ENCODE assay signal across 13 cellular contexts in genomic region chr14:95466506-95466905, GRCh38.
"Had no signal": no experiment of that assay in that cellular context is flagged by ENCODE, and none has a peak within 500 bp of the region (broad histone marks: within the 10 kb centered on the region; RNA-seq: fewer than 3 reads in every experiment).

No MANE protein-coding gene starts in this region.

- H3K36me3 ChIP-seq: sigmoid colon, thyroid gland had no signal

- H3K9me3 Mint-ChIP-seq: activated B cell treated with CpG ODN at 0.5 μM for 24 hours; activated CD4-positive, alpha-beta T cell treated with anti-CD3 and anti-CD28 coated beads, Interleukin-2, amount 10 ng/mL, durations not matched to agents 24 days and 14 days; activated naive CD4-positive, alpha-beta T cell treated with anti-CD3 and anti-CD28 coated beads, Interleukin-2, amount 10 ng/mL, durations not matched to agents 7 days and 5 days; activated T-helper 2 cell treated with anti-CD3 and anti-CD28 coated beads, Interferon-gamma antibody, Interleukin-2, Interleukin-4, amounts not matched to agents 10 μg/mL and 5 μg/mL and 100 μg/mL, durations not matched to agents 14 hours and 24 hours and 36 hours had no signal

- ATAC-seq: psoas muscle had no signal

- H3K9me3 ChIP-seq: lower lobe of right lung, psoas muscle, sigmoid colon, spleen, thyroid gland had no signal

- DNase-seq: activated B cell treated with CpG ODN at 0.5 μM for 24 hours; activated CD4-positive, alpha-beta T cell treated with anti-CD3 and anti-CD28 coated beads, Interleukin-2, amount 10 ng/mL, durations not matched to agents 24 days and 14 days; activated CD8-positive, alpha-beta memory T cell treated with anti-CD3 and anti-CD28 coated beads for 24 hours; activated naive CD4-positive, alpha-beta T cell treated with anti-CD3 and anti-CD28 coated beads, Interleukin-2, amount 10 ng/mL, durations not matched to agents 7 days and 5 days; cortex of kidney; foreskin melanocyte; sigmoid colon; spleen; thyroid gland had no signal

- H3K4me3 ChIP-seq: lower lobe of right lung, psoas muscle, sigmoid colon, spleen, thyroid gland had no signal

- H3K27me3 ChIP-seq: sigmoid colon, spleen, thyroid gland had no signal

- H3K4me3 Mint-ChIP-seq: activated B cell treated with CpG ODN at 0.5 μM for 24 hours; activated CD4-positive, alpha-beta T cell treated with anti-CD3 and anti-CD28 coated beads, Interleukin-2, amount 10 ng/mL, durations not matched to agents 24 days and 14 days; activated naive CD4-positive, alpha-beta T cell treated with anti-CD3 and anti-CD28 coated beads, Interleukin-2, amount 10 ng/mL, durations not matched to agents 7 days and 5 days had no signal

- H3K27ac Mint-ChIP-seq: activated T-helper 2 cell treated with anti-CD3 and anti-CD28 coated beads, Interferon-gamma antibody, Interleukin-2, Interleukin-4, amounts not matched to agents 10 μg/mL and 5 μg/mL and 100 μg/mL, durations not matched to agents 14 hours and 24 hours and 36 hours had no signal

- H3K27ac ChIP-seq: epithelial cell of prostate, lower lobe of right lung, psoas muscle, sigmoid colon, thyroid gland had no signal

- H3K27me3 Mint-ChIP-seq: activated B cell treated with CpG ODN at 0.5 μM for 24 hours; activated CD4-positive, alpha-beta T cell treated with anti-CD3 and anti-CD28 coated beads, Interleukin-2, amount 10 ng/mL, durations not matched to agents 24 days and 14 days; activated naive CD4-positive, alpha-beta T cell treated with anti-CD3 and anti-CD28 coated beads, Interleukin-2, amount 10 ng/mL, durations not matched to agents 7 days and 5 days had no signal
